ENCODE assay signal across 8 cellular contexts in genomic region chr14:81710232-81710845, GRCh38.
DNase-seq lines count a peak whose midpoint lies in the region; ATAC-seq and TF ChIP-seq lines count a peak whose summit lies in the region.

No MANE protein-coding gene starts in this region.

- CTCF ChIA-PET in WTC11 (lab: Charles Lee): interaction anchor here (0.8 to 2.1 kb wide), 12 partner anchors 10 to 473 kb away, joined by 3 to 10 read pairs (median 4); no protein-coding TSS in a partner anchor

- H3K4me3 Mint-ChIP-seq in WTC11: no peak overlapping the region

- H3K4me1 Mint-ChIP-seq in WTC11: no peaks in the 10 kb centered on the region

- peak; percentile 67 for ATAC-seq in GM19043 (IDR thresholded peaks at IDR 0.05; ENCODE audit: low read depth, unreplicated experiment)
- peak; percentile 50; the same call in 1 of the 2 replicates for ATAC-seq in WTC11
- ATAC-seq in activated CD4-positive, CD25-positive, alpha-beta regulatory T cell treated with anti-CD3 and anti-CD28 coated beads, Interleukin-2, amount 50 U/mL, for 24 hours: no peak
- no peak for ATAC-seq in GM19463 (IDR thresholded peaks at IDR 0.05; ENCODE audit: unreplicated experiment)

- TF ChIP-seq CTCF in WTC11 (IDR thresholded peaks at IDR 0.05): no peak

- H3K36me3 Mint-ChIP-seq in WTC11: peaks cover 8% of the 10 kb centered on the region; the same call in 1 of the 2 replicates

- H3K27ac Mint-ChIP-seq in WTC11: no peak overlapping the region

- DNase-seq in COR-L47 (lab: John Stamatoyannopoulos, UW): peak; percentile 59
- DNase-seq in NCI-H1105 (lab: John Stamatoyannopoulos, UW): peak; percentile 53
- no peak for DNase-seq in WTC11 (ENCODE audit: low spot score)
- DNase-seq in inferior parietal cortex (ENCODE audit: extremely low spot score): peak; percentile 78
- no peak for DNase-seq in GM19240 (ENCODE audit: insufficient read length, low spot score)

- peaks cover 33% of the 10 kb centered on the region for H3K9me3 Mint-ChIP-seq in WTC11

- no peaks in the 10 kb centered on the region; the same call in 1 of the 2 replicates for H3K27me3 Mint-ChIP-seq in WTC11 (ENCODE audit: low read depth)

- POLR2A ChIA-PET in WTC11 (lab: Charles Lee): no interaction called here

TF ChIP-seq in WTC11, 78 proteins besides CTCF, POLR2A, EP300 and RAD21 (continues in another document):
- TF ChIP-seq ZNF512 (CRISPR knock-in tag; IDR thresholded peaks at IDR 0.05; ENCODE audit: borderline replicate concordance): no peak
- no peak for TF ChIP-seq ZNF232 (CRISPR knock-in tag; IDR thresholded peaks at IDR 0.05)
- no peak for TF ChIP-seq E2F1 (CRISPR knock-in tag; IDR thresholded peaks at IDR 0.05)
- TF ChIP-seq IRF2 (CRISPR knock-in tag; IDR thresholded peaks at IDR 0.05; ENCODE audit: borderline replicate concordance, low read depth): no peak
- TF ChIP-seq RELA (CRISPR knock-in tag; IDR thresholded peaks at IDR 0.05; ENCODE audit: borderline replicate concordance): no peak
- TF ChIP-seq ZNF138 (CRISPR knock-in tag; conservative IDR thresholded peaks at IDR 0.05): no peak
- TF ChIP-seq ZNF219 (CRISPR knock-in tag; IDR thresholded peaks at IDR 0.05; ENCODE audit: borderline replicate concordance): no peak
- TF ChIP-seq MLX (CRISPR knock-in tag; IDR thresholded peaks at IDR 0.05): no peak
- TF ChIP-seq PREB (CRISPR knock-in tag; IDR thresholded peaks at IDR 0.05; ENCODE audit: borderline replicate concordance): no peak
- TF ChIP-seq NR1H2 (CRISPR knock-in tag; IDR thresholded peaks at IDR 0.05): no peak
- TF ChIP-seq RORB (CRISPR knock-in tag; IDR thresholded peaks at IDR 0.05): no peak
- TF ChIP-seq ZMAT4 (CRISPR knock-in tag; IDR thresholded peaks at IDR 0.05): no peak
- TF ChIP-seq ATF1 (CRISPR knock-in tag; IDR thresholded peaks at IDR 0.05): no peak
- no peak for TF ChIP-seq FOXJ3 (CRISPR knock-in tag; IDR thresholded peaks at IDR 0.05; ENCODE audit: borderline replicate concordance)
- no peak for TF ChIP-seq MXD4 (CRISPR knock-in tag; IDR thresholded peaks at IDR 0.05; ENCODE audit: borderline replicate concordance)
- TF ChIP-seq AFF4 (CRISPR knock-in tag; IDR thresholded peaks at IDR 0.05; ENCODE audit: borderline replicate concordance): no peak
- no peak for TF ChIP-seq ZNF281 (CRISPR knock-in tag; IDR thresholded peaks at IDR 0.05)

Comparison
In these comparisons a context has a peak if more than half of its experiments do, and no peak if none do; other contexts are left out.
1. DNase-seq: peak in COR-L47 (single experiment), NCI-H1105 (single experiment) and inferior parietal cortex (single experiment); none in WTC11 (single experiment) and GM19240 (single experiment).
2. ATAC-seq: peak in GM19043 (single experiment) and WTC11 (single experiment); none in activated CD4-positive, CD25-positive, alpha-beta regulatory T cell treated with anti-CD3 and anti-CD28 coated beads, Interleukin-2, amount 50 U/mL, for 24 hours (0 of 2) and GM19463 (single experiment).